Comparison of ENCODE assay signal across 1 cellular context in the genomic region with DNA sequence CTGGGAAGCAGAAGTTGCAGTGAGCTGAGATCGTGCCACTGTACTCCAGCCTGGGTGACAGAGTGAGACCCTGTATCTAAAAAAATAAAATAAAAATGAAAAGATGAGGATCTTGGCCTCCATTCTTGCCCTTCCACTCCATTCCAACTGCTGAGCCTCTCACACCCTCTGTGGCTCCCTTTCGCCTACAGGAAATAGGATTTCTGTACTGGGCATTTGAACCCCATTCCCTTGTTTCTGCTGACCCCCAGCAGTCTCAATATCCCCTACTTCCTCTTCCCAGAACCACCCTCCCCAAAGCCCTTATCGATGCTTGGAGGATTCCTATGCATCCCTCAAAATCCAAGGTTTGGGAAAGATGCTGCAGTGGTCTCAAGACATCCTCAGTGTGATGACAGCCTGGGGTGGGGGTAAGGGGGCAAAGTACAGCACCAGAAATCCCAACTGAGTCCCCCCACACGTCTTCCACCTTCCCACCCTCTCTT.
TF ChIP-seq lines count a peak whose summit lies in the region.

No MANE protein-coding gene starts in this region.

TF ChIP-seq in HepG2, 621 proteins besides CTCF, POLR2A, EP300 and RAD21:
- TF ChIP-seq ZNF616 (CRISPR knock-in tag; IDR thresholded peaks at IDR 0.05; ENCODE audit: low read depth): no peak
- no peak for TF ChIP-seq SSRP1 (CRISPR knock-in tag; IDR thresholded peaks at IDR 0.05)
- TF ChIP-seq MIXL1 (CRISPR knock-in tag; IDR thresholded peaks at IDR 0.05): peak; percentile 8; the same call in 1 of the 2 replicates
- no peak for TF ChIP-seq ZNF552 (CRISPR knock-in tag; IDR thresholded peaks at IDR 0.05; ENCODE audit: borderline replicate concordance)
- TF ChIP-seq CENPX (CRISPR knock-in tag; IDR thresholded peaks at IDR 0.05): no peak
- no peak for TF ChIP-seq ZNF572 (CRISPR knock-in tag; IDR thresholded peaks at IDR 0.05)
- TF ChIP-seq, protein P1, sequence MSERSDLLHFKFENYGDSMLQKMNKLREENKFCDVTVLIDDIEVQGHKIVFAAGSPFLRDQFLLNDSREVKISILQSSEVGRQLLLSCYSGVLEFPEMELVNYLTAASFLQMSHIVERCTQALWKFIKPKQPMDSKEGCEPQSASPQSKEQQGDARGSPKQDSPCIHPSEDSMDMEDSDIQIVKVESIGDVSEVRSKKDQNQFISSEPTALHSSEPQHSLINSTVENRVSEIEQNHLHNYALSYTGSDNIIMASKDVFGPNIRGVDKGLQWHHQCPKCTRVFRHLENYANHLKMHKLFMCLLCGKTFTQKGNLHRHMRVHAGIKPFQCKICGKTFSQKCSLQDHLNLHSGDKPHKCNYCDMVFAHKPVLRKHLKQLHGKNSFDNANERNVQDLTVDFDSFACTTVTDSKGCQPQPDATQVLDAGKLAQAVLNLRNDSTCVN (CRISPR knock-in tag; IDR thresholded peaks at IDR 0.05; ENCODE audit: borderline replicate concordance): no peak
- TF ChIP-seq SNAI1 (CRISPR knock-in tag; IDR thresholded peaks at IDR 0.05; ENCODE audit: borderline replicate concordance): no peak
- TF ChIP-seq ZNF296 (CRISPR knock-in tag; conservative IDR thresholded peaks at IDR 0.05): no peak
- 0 out of 2 replicates have a peak, but pooled peaks have one; percentile 13 for TF ChIP-seq RBFOX2 (IDR thresholded peaks at IDR 0.05; ENCODE audit: low read depth, low read length)
- no peak for TF ChIP-seq GTF2F1 (IDR thresholded peaks at IDR 0.05; ENCODE audit: low read length)
- TF ChIP-seq ARID2 (CRISPR knock-in tag; IDR thresholded peaks at IDR 0.05; ENCODE audit: borderline replicate concordance): peak; percentile 42; the same call in 1 of the 2 replicates
- TF ChIP-seq TBX3 (IDR thresholded peaks at IDR 0.05; ENCODE audit: borderline replicate concordance): no peak
- TF ChIP-seq NCOR1 (IDR thresholded peaks at IDR 0.05; ENCODE audit: borderline replicate concordance, low read length): no peak
- TF ChIP-seq MAFF (IDR thresholded peaks at IDR 0.05; ENCODE audit: low read depth, low read length): no peak
- TF ChIP-seq NCOA1 (CRISPR knock-in tag; IDR thresholded peaks at IDR 0.05): no peak
- no peak for TF ChIP-seq ETV5 (CRISPR knock-in tag; IDR thresholded peaks at IDR 0.05; ENCODE audit: borderline replicate concordance)
- TF ChIP-seq KDM1A (CRISPR knock-in tag; IDR thresholded peaks at IDR 0.05): no peak
- TF ChIP-seq, protein P2, sequence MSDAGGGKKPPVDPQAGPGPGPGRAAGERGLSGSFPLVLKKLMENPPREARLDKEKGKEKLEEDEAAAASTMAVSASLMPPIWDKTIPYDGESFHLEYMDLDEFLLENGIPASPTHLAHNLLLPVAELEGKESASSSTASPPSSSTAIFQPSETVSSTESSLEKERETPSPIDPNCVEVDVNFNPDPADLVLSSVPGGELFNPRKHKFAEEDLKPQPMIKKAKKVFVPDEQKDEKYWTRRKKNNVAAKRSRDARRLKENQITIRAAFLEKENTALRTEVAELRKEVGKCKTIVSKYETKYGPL (CRISPR knock-in tag; IDR thresholded peaks at IDR 0.05): no peak
- TF ChIP-seq, protein P3, sequence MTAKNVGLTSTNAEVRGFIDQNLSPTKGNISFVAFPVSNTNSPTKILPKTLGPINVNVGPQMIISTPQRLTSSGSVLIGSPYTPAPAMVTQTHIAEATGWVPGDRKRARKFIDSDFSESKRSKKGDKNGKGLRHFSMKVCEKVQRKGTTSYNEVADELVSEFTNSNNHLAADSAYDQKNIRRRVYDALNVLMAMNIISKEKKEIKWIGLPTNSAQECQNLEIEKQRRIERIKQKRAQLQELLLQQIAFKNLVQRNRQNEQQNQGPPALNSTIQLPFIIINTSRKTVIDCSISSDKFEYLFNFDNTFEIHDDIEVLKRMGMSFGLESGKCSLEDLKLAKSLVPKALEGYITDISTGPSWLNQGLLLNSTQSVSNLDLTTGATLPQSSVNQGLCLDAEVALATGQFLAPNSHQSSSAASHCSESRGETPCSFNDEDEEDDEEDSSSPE (CRISPR knock-in tag; IDR thresholded peaks at IDR 0.05): no peak
- TF ChIP-seq, protein P4, sequence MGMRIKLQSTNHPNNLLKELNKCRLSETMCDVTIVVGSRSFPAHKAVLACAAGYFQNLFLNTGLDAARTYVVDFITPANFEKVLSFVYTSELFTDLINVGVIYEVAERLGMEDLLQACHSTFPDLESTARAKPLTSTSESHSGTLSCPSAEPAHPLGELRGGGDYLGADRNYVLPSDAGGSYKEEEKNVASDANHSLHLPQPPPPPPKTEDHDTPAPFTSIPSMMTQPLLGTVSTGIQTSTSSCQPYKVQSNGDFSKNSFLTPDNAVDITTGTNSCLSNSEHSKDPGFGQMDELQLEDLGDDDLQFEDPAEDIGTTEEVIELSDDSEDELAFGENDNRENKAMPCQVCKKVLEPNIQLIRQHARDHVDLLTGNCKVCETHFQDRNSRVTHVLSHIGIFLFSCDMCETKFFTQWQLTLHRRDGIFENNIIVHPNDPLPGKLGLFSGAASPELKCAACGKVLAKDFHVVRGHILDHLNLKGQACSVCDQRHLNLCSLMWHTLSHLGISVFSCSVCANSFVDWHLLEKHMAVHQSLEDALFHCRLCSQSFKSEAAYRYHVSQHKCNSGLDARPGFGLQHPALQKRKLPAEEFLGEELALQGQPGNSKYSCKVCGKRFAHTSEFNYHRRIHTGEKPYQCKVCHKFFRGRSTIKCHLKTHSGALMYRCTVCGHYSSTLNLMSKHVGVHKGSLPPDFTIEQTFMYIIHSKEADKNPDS (CRISPR knock-in tag; IDR thresholded peaks at IDR 0.05): no peak
- TF ChIP-seq, protein P5, sequence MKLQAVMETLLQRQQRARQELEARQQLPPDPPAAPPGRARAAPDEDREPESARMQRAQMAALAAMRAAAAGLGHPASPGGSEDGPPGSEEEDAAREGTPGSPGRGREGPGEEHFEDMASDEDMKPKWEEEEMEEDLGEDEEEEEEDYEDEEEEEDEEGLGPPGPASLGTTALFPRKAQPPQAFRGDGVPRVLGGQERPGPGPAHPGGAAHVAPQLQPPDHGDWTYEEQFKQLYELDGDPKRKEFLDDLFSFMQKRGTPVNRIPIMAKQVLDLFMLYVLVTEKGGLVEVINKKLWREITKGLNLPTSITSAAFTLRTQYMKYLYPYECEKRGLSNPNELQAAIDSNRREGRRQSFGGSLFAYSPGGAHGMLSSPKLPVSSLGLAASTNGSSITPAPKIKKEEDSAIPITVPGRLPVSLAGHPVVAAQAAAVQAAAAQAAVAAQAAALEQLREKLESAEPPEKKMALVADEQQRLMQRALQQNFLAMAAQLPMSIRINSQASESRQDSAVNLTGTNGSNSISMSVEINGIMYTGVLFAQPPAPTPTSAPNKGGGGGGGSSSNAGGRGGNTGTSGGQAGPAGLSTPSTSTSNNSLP (IDR thresholded peaks at IDR 0.05; ENCODE audit: low read depth, low read length): no peak
- TF ChIP-seq SKI (IDR thresholded peaks at IDR 0.05; ENCODE audit: partially characterized antibody): no peak
- no peak for TF ChIP-seq SP2 (CRISPR knock-in tag; IDR thresholded peaks at IDR 0.05)
- TF ChIP-seq, protein P6, sequence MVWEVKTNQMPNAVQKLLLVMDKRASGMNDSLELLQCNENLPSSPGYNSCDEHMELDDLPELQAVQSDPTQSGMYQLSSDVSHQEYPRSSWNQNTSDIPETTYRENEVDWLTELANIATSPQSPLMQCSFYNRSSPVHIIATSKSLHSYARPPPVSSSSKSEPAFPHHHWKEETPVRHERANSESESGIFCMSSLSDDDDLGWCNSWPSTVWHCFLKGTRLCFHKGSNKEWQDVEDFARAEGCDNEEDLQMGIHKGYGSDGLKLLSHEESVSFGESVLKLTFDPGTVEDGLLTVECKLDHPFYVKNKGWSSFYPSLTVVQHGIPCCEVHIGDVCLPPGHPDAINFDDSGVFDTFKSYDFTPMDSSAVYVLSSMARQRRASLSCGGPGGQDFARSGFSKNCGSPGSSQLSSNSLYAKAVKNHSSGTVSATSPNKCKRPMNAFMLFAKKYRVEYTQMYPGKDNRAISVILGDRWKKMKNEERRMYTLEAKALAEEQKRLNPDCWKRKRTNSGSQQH (CRISPR knock-in tag; IDR thresholded peaks at IDR 0.05; ENCODE audit: low read depth): no peak
- no peak for TF ChIP-seq SP4 (CRISPR knock-in tag; IDR thresholded peaks at IDR 0.05)
- no peak for TF ChIP-seq NONO (IDR thresholded peaks at IDR 0.05)
- TF ChIP-seq NONO (CRISPR knock-in tag; conservative IDR thresholded peaks at IDR 0.05): 0 out of 2 replicates have a peak, but pooled peaks have one; percentile 12
- no peak for TF ChIP-seq ZNF720 (CRISPR knock-in tag; IDR thresholded peaks at IDR 0.05)
- TF ChIP-seq LCORL (IDR thresholded peaks at IDR 0.05): no peak
- no peak for TF ChIP-seq LCORL (CRISPR knock-in tag; IDR thresholded peaks at IDR 0.05)
- TF ChIP-seq, protein P7, sequence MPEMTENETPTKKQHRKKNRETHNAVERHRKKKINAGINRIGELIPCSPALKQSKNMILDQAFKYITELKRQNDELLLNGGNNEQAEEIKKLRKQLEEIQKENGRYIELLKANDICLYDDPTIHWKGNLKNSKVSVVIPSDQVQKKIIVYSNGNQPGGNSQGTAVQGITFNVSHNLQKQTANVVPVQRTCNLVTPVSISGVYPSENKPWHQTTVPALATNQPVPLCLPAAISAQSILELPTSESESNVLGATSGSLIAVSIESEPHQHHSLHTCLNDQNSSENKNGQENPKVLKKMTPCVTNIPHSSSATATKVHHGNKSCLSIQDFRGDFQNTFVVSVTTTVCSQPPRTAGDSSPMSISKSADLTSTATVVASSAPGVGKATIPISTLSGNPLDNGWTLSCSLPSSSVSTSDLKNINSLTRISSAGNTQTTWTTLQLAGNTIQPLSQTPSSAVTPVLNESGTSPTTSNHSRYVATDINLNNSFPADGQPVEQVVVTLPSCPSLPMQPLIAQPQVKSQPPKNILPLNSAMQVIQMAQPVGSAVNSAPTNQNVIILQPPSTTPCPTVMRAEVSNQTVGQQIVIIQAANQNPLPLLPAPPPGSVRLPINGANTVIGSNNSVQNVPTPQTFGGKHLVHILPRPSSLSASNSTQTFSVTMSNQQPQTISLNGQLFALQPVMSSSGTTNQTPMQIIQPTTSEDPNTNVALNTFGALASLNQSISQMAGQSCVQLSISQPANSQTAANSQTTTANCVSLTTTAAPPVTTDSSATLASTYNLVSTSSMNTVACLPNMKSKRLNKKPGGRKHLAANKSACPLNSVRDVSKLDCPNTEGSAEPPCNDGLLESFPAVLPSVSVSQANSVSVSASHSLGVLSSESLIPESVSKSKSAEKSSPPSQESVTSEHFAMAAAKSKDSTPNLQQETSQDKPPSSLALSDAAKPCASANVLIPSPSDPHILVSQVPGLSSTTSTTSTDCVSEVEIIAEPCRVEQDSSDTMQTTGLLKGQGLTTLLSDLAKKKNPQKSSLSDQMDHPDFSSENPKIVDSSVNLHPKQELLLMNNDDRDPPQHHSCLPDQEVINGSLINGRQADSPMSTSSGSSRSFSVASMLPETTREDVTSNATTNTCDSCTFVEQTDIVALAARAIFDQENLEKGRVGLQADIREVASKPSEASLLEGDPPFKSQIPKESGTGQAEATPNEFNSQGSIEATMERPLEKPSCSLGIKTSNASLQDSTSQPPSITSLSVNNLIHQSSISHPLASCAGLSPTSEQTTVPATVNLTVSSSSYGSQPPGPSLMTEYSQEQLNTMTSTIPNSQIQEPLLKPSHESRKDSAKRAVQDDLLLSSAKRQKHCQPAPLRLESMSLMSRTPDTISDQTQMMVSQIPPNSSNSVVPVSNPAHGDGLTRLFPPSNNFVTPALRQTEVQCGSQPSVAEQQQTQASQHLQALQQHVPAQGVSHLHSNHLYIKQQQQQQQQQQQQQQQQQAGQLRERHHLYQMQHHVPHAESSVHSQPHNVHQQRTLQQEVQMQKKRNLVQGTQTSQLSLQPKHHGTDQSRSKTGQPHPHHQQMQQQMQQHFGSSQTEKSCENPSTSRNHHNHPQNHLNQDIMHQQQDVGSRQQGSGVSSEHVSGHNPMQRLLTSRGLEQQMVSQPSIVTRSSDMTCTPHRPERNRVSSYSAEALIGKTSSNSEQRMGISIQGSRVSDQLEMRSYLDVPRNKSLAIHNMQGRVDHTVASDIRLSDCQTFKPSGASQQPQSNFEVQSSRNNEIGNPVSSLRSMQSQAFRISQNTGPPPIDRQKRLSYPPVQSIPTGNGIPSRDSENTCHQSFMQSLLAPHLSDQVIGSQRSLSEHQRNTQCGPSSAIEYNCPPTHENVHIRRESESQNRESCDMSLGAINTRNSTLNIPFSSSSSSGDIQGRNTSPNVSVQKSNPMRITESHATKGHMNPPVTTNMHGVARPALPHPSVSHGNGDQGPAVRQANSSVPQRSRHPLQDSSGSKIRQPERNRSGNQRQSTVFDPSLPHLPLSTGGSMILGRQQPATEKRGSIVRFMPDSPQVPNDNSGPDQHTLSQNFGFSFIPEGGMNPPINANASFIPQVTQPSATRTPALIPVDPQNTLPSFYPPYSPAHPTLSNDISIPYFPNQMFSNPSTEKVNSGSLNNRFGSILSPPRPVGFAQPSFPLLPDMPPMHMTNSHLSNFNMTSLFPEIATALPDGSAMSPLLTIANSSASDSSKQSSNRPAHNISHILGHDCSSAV (CRISPR knock-in tag; IDR thresholded peaks at IDR 0.05; ENCODE audit: borderline replicate concordance): no peak
- TF ChIP-seq ZNF816 (CRISPR knock-in tag; IDR thresholded peaks at IDR 0.05; ENCODE audit: borderline replicate concordance): no peak
- 0 out of 2 replicates have a peak, but pooled peaks have one; percentile 6 for TF ChIP-seq ZMAT3 (CRISPR knock-in tag; conservative IDR thresholded peaks at IDR 0.05)
- TF ChIP-seq BORCS8-MEF2B (CRISPR knock-in tag; IDR thresholded peaks at IDR 0.05): peak; percentile 28
